In the genomic region with DNA sequence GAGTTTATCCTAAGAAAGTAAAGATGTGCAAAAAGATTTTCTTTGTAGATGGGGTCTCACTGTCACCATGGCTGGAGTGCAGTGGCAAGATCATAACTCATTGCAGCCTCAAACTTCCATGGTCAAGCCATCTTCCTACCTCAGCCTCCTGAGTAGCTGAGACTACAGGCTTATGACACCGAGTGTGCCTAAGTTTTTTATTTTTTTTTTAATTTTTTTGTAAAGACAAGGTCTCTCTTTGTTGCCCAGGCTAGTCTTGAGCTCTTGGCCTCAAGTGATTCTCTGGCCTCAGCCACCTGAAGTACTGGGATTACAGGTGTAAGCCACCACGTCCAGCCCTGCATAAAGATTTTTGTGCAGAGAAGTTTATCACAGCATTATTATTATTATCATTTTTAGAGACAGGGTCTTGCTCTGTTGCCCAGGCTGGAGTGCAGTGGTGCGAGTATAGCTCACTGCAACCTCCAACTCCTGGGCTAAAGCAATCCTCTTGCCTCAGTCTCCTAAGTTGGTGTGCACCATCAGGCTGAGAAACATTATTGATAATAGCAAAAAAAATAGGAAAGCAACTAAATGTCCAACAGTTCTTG, we compare ENCODE assay signal across 21 cellular contexts.
"Had no signal": no experiment of that assay in that cellular context is flagged by ENCODE, and none has a peak within 500 bp of the region (broad histone marks: within the 10 kb centered on the region; RNA-seq: fewer than 3 reads in every experiment).

No MANE protein-coding gene starts in this region.

- ATAC-seq: activated CD8-positive, alpha-beta T cell treated with anti-CD3 and anti-CD28 coated beads for 36 hours; activated naive CD8-positive, alpha-beta T cell treated with anti-CD3 and anti-CD28 coated beads, Interleukin-2, amount 50 U/mL, for 24 hours; esophagus mucosa; gastrocnemius medialis; heart left ventricle; natural killer cell; stimulated activated effector memory CD8-positive, alpha-beta T cell treated with anti-CD3 and anti-CD28 coated beads, Interleukin-12 subunit alpha, Interleukin-12 subunit beta, amount 100 ng/mL, for 72 hours had no signal

- H3K36me3 ChIP-seq: gastrocnemius medialis, heart left ventricle, left ventricle myocardium inferior, pancreas had no signal

- FAIRE-seq: endometrium, pancreas had no signal

- DNase-seq: activated CD4-positive, alpha-beta T cell treated with anti-CD3 and anti-CD28 coated beads, Interleukin-2, amount 10 ng/mL, durations not matched to agents 24 days and 14 days; activated CD8-positive, alpha-beta T cell treated with anti-CD3 and anti-CD28 coated beads for 36 hours; activated naive CD4-positive, alpha-beta T cell treated with Interleukin-2 at 50 U/mL for 16 hours; activated naive CD8-positive, alpha-beta T cell treated with anti-CD3 and anti-CD28 coated beads, Interleukin-2, amount 50 U/mL, for 24 hours; activated T-cell treated with anti-CD3 and anti-CD28 coated beads, Interleukin-2, amount 50 U/mL, for 1 hour; aorta; gastrocnemius medialis; heart left ventricle; kidney glomerular epithelial cell; left ventricle myocardium inferior; natural killer cell; stimulated activated CD4-positive, alpha-beta T cell treated with anti-CD3 and anti-CD28 coated beads, Interleukin-4, amount 100 ng/mL, for 24 hours; T-helper 1 cell; T-helper 9 cell; testis had no signal

- H3K27me3 ChIP-seq: gastrocnemius medialis, heart left ventricle, pancreas, testis had no signal

- H3K4me1 ChIP-seq: testis had no signal

- H3K4me3 ChIP-seq: coronary artery, gastrocnemius medialis, heart left ventricle, left ventricle myocardium inferior, pancreas, smooth muscle cell, testis had no signal

- H3K9me3 ChIP-seq: gastrocnemius medialis, heart left ventricle, left ventricle myocardium inferior, pancreas, testis had no signal

- H3K4me2 ChIP-seq: smooth muscle cell had no signal
